8 cellular contexts compared by ENCODE assay signal in the genomic region with DNA sequence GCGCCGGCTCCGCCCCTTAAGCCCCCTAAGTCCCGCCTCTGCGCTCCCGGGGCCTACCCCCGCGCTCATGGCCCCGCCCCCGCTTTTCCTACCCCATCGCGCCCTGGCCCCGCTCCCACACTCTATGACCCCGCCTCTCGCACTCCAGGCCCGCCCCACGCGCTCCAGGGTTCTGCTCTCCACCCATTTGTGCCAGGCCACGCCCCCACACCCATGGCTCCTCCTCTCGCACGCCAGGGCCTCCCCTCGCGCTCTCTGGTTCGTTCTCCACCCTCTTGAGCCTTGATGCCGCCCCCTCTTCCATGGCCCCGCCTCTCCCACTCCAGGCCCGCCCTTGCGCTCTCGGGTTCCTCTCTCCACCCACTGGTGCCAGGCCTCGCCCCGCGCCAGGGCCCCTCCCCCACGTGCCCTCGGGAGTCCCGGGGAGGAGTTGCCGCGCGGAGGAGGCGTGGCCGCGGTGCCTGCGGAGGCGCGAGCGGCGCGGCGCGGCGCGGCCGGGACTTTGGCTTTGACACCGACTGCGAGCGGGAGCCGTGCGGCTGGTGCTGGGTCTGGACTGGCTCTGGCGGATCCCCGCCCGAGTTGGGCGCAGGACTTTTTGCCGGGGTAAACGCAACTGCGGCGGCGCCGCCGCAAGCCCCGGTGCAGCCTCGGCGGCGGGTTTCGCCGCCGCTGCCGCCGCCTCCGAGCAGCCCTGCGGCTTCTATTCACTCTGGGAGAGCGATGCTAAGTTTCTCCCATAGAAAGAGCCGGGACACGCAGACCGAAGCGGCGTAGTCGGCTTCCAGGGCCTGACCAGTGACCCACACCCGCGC. TPM values are rescaled to one million over a fixed set of nuclear protein-coding genes. Genes with fewer than 3 reads are reported as not detected.
DNase-seq lines count a peak whose midpoint lies in the region; ATAC-seq and TF ChIP-seq lines count a peak whose summit lies in the region.

A gene (plus strand): TSS at position 499 of the 815 bp plus-strand sequence. CDS start 1,071 bp downstream, outside the sequence.

- H3F3A ChIP-seq in GM23338 (replicated peaks; ENCODE audit: low read depth): no peaks in the 10 kb centered on the region

- peak; percentile 100 for DNase-seq in DND-41
- DNase-seq in GM23338 (ENCODE audit: low spot score): peak; percentile 98
- DNase-seq in Kasumi-1 (lab: John Stamatoyannopoulos, UW): peak; percentile 100
- DNase-seq in RPMI8226: peak; percentile 99
- peak; percentile 99 to 100 for DNase-seq in activated T-helper 1 cell treated with anti-CD3 and anti-CD28 coated beads, Interleukin-2, amount 50 U/mL, for 16 hours (ENCODE audit: low read depth in 1 of 2, low spot score in 1 of 2)
- peak; percentile 100 for DNase-seq in fibroblast of gingiva (ENCODE audit: low read depth)
- DNase-seq in naive B cell: peak; percentile 100
- DNase-seq in stimulated activated effector memory CD8-positive, alpha-beta T cell treated with anti-CD3 and anti-CD28 coated beads, Interleukin-12 subunit alpha, Interleukin-12 subunit beta, amount 100 ng/mL, for 72 hours (ENCODE audit: low spot score in 2 of 2): peak; percentile 97 to 100

- ATAC-seq in DND-41 (ENCODE audit: insufficient read depth, low read depth): peak; percentile 92
- ATAC-seq in GM23338: peak; percentile 90
- peak; percentile 92 to 93 for ATAC-seq in naive B cell (ENCODE audit: low read depth in 2 of 2)
- ATAC-seq in stimulated activated effector memory CD8-positive, alpha-beta T cell treated with anti-CD3 and anti-CD28 coated beads, Interleukin-12 subunit alpha, Interleukin-12 subunit beta, amount 100 ng/mL, for 72 hours: peak; percentile 94

- H3K27me3 Mint-ChIP-seq in GM23338 (ENCODE audit: insufficient read depth, low read depth, poor library complexity) (peaks cover 14% of the 10 kb centered on the region), naive B cell (peaks cover 14 to 23% (median 18%) of the 10 kb centered on the region in 3 donors)

- H3K79me2 ChIP-seq in DND-41 (ENCODE audit: insufficient read depth, low read length) (no peaks in the 10 kb centered on the region), GM23338 (replicated peaks; ENCODE audit: insufficient read depth) (peaks cover 6% of the 10 kb centered on the region; the same call in 1 of the 2 replicates)

- 0 out of 2 replicates have a peak, but pooled peaks cover 4% of the 10 kb centered on the region for H3K9me2 ChIP-seq in GM23338 (ENCODE audit: insufficient read depth)

- no peaks in the 10 kb centered on the region for H3K9me3 ChIP-seq in DND-41 (ENCODE audit: insufficient read depth, low read length, severe bottlenecking)

- H4K20me1 ChIP-seq in DND-41 (ENCODE audit: insufficient read depth, low read length): peaks cover 10% of the 10 kb centered on the region; the same call in 1 of the 2 replicates
- no peaks in the 10 kb centered on the region; the same call in 1 of the 2 replicates for H4K20me1 ChIP-seq in GM23338 (replicated peaks; ENCODE audit: insufficient read depth)

- peak within 1 kb of the TSS; percentile 90 for H2AFZ ChIP-seq in DND-41 (ENCODE audit: low read depth, low read length)
- H2AFZ ChIP-seq in GM23338: peak within 1 kb of the TSS; percentile 95

- H3K4me2 ChIP-seq in DND-41 (ENCODE audit: insufficient read depth, low read length) (peak within 1 kb of the TSS; percentile 77), GM23338 (peak within 1 kb of the TSS; percentile 93)

- H3K27me3 ChIP-seq in DND-41 (ENCODE audit: insufficient read depth, low read length, poor library complexity) (no peaks in the 10 kb centered on the region), GM23338 (ENCODE audit: insufficient read depth) (peaks cover 6% of the 10 kb centered on the region; the same call in 1 of the 2 replicates)

- H3K4me1 ChIP-seq in DND-41 (ENCODE audit: insufficient read depth, low read length): peaks cover 44% of the 10 kb centered on the region
- peaks cover 21% of the 10 kb centered on the region for H3K4me1 ChIP-seq in GM23338 (ENCODE audit: insufficient read depth)

- H3K36me3 Mint-ChIP-seq in GM23338 (ENCODE audit: low read depth) (peaks cover 8% of the 10 kb centered on the region), naive B cell (no peaks in the 10 kb centered on the region)
- peaks cover 4% of the 10 kb centered on the region for H3K36me3 Mint-ChIP-seq in stimulated activated effector memory CD8-positive, alpha-beta T cell treated with anti-CD3 and anti-CD28 coated beads, Interleukin-12 subunit alpha, Interleukin-12 subunit beta, amount 100 ng/mL, for 72 hours

- peak within 1 kb of the TSS; percentile 85 for H3K27ac Mint-ChIP-seq in GM23338
- peak within 1 kb of the TSS; percentile 5 to 90 (median 70) for H3K27ac Mint-ChIP-seq in naive B cell
- no peak within 1 kb of the TSS for H3K27ac Mint-ChIP-seq in stimulated activated effector memory CD8-positive, alpha-beta T cell treated with anti-CD3 and anti-CD28 coated beads, Interleukin-12 subunit alpha, Interleukin-12 subunit beta, amount 100 ng/mL, for 72 hours

- peak within 1 kb of the TSS; percentile 82 for H3K4me3 Mint-ChIP-seq in GM23338
- peak within 1 kb of the TSS; percentile 65 to 92 (median 86) for H3K4me3 Mint-ChIP-seq in naive B cell
- peak within 1 kb of the TSS; percentile 69 for H3K4me3 Mint-ChIP-seq in stimulated activated effector memory CD8-positive, alpha-beta T cell treated with anti-CD3 and anti-CD28 coated beads, Interleukin-12 subunit alpha, Interleukin-12 subunit beta, amount 100 ng/mL, for 72 hours

- H3K4me3 ChIP-seq in DND-41 (ENCODE audit: low read depth in 1 of 2, low read length in 2 of 2): peak within 1 kb of the TSS; percentile 64 to 80
- H3K4me3 ChIP-seq in GM23338: peak within 1 kb of the TSS; percentile 93

- TF ChIP-seq CTCF in DND-41 (IDR thresholded peaks at IDR 0.05; ENCODE audit: borderline replicate concordance, extremely low read depth, low read length, poor library complexity, severe bottlenecking) (no peak), GM23338 (conservative IDR thresholded peaks at IDR 0.05; ENCODE audit: low read depth in 2 of 2) (no peak)

- peak within 1 kb of the TSS; percentile 78 for H3K9ac ChIP-seq in DND-41 (ENCODE audit: low read depth, low read length)

- H3K4me1 Mint-ChIP-seq in GM23338 (peaks cover 36% of the 10 kb centered on the region), naive B cell (peaks cover 9 to 19% (median 10%) of the 10 kb centered on the region in 3 donors)
- peaks cover 14% of the 10 kb centered on the region for H3K4me1 Mint-ChIP-seq in stimulated activated effector memory CD8-positive, alpha-beta T cell treated with anti-CD3 and anti-CD28 coated beads, Interleukin-12 subunit alpha, Interleukin-12 subunit beta, amount 100 ng/mL, for 72 hours

- H3K9me3 Mint-ChIP-seq in GM23338: peaks cover 8% of the 10 kb centered on the region; the same call in 1 of the 3 replicates
- H3K9me3 Mint-ChIP-seq in naive B cell: no peaks in the 10 kb centered on the region
- H3K9me3 Mint-ChIP-seq in stimulated activated effector memory CD8-positive, alpha-beta T cell treated with anti-CD3 and anti-CD28 coated beads, Interleukin-12 subunit alpha, Interleukin-12 subunit beta, amount 100 ng/mL, for 72 hours: no peaks in the 10 kb centered on the region

- H3K27ac ChIP-seq in DND-41 (ENCODE audit: low read length) (peak within 1 kb of the TSS; percentile 60), GM23338 (ENCODE audit: low read depth) (peak within 1 kb of the TSS; percentile 58; the same call in 1 of the 2 replicates)

- no peaks in the 10 kb centered on the region; the same call in 1 of the 2 replicates for H3K36me3 ChIP-seq in DND-41 (ENCODE audit: insufficient read depth, low read length)
- no peaks in the 10 kb centered on the region for H3K36me3 ChIP-seq in GM23338 (ENCODE audit: insufficient read depth)

TF ChIP-seq in GM23338, 12 proteins besides CTCF, POLR2A, EP300 and RAD21:
- TF ChIP-seq POLR2AphosphoS5 (IDR thresholded peaks at IDR 0.05; ENCODE audit: low read depth) (peak; percentile 49), EZH2phosphoT487 (IDR thresholded peaks at IDR 0.05; ENCODE audit: unreplicated experiment) (no peak)
TF ChIP-seq in GM23338: peak in this region for 1.

RNA-seq across cellular contexts. Expression of the gene that starts here (rescaled TPM):
- 12.4 and 17.1 TPM in 2 replicates for total RNA-seq in GM23338 (2014; rRNA removed; shearing (Covaris generic))
- polyA plus RNA-seq in GM23338 (2016; fragmentation: Nextera tagmentation; extraction: Ambion mirVana) (4.1 and 6.0 TPM in 2 replicates), naive B cell (ENCODE audit: low read depth in 6 of 6) (under 1 TPM in 3 of 6 donors, not detected in 3; 0.18 to 0.25 (median 0.20) TPM)

Comparison
In these comparisons a context has a peak if more than half of its experiments do, and no peak if none do; other contexts are left out.
1. Peak in every context shown above with its lines: DNase-seq, ATAC-seq, H3K4me3 ChIP-seq and H3K27ac ChIP-seq.
2. Peak in DNase-seq and ATAC-seq in naive B cell; RNA of the gene not detected or under 1 TPM.